22 cellular contexts compared by ENCODE assay signal in genomic region chr9:82260691-82261090, GRCh38.
"Had no signal": no experiment of that assay in that cellular context is flagged by ENCODE, and none has a peak within 500 bp of the region (broad histone marks: within the 10 kb centered on the region; RNA-seq: fewer than 3 reads in every experiment).

No MANE protein-coding gene starts in this region.

- H3K4me3 ChIP-seq: K562, PC-9, Peyer's patch, SJCRH30 had no signal

- DNase-seq: Kasumi-1, MM.1S, NCI-H1092 treated with DMSO at 0.1 percent for 48 hours, NCI-H1436, NCI-H187, NCI-H2029, NCI-H2081 treated with DMSO at 0.1 percent for 48 hours, NCI-H2171, NCI-H226, NCI-H446 treated with DMSO at 0.1 percent for 48 hours, NCI-H510A treated with DMSO at 0.1 percent for 48 hours, NCI-H526, PC-9, Peyer's patch, SHP77 treated with DMSO at 0.1 percent for 48 hours, SJCRH30 had no signal

- H3K27me3 Mint-ChIP-seq: IgD-negative memory B cell had no signal

- H3K27ac Mint-ChIP-seq: IgD-negative memory B cell had no signal

- H3K4me3 Mint-ChIP-seq: IgD-negative memory B cell had no signal

- H3K27me3 ChIP-seq: Peyer's patch, SJCRH30 had no signal

- H3K4me1 ChIP-seq: Peyer's patch, SJCRH30 had no signal

- H3K9ac ChIP-seq: KMS-11 had no signal

- H3K27ac ChIP-seq: KMS-11, PC-9, Peyer's patch, SJCRH30 had no signal

- H3K9me3 ChIP-seq: Peyer's patch had no signal

- H3K36me3 ChIP-seq: Peyer's patch, SJCRH30 had no signal

- ATAC-seq: HepG2, K562, Right ventricle myocardium inferior, SK-N-SH treated with all-trans-retinoic acid at 6 μM for 48 hours had no signal

- H2AFZ ChIP-seq: PC-9 had no signal

- H3K4me2 ChIP-seq: KMS-11, PC-9 had no signal

- H3K4me1 Mint-ChIP-seq: IgD-negative memory B cell had no signal
